ENCODE assay signal across 12 cellular contexts in the genomic region with DNA sequence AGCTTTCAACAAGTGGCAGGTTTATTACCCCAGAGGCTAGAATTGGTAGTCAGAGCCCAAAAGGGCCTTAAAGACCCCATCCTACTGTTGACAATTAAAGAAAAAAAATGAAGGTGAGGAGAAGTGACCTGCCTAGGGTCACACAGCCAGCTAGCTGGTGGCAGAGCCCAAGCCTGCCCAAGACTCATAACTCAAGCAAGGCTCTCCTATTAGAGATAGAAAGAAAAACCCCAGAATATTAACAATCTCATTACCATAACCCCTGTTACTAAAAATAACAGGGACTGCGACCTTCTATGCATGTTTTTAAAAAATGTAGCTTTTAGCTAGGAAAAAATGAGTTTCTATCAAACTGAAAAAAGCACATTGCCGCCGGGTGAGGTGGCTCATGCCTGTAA. TPM values are rescaled to one million over a fixed set of nuclear protein-coding genes. Genes with fewer than 3 reads are reported as not detected.
DNase-seq lines count a peak whose midpoint lies in the region; ATAC-seq and TF ChIP-seq lines count a peak whose summit lies in the region.
"Had no signal": no experiment of that assay in that cellular context is flagged by ENCODE, and none has a peak within 500 bp of the region (broad histone marks: within the 10 kb centered on the region; RNA-seq: fewer than 3 reads in every experiment).

No MANE protein-coding gene starts in this region.

- DNase-seq in heart right ventricle (no peak), Right ventricle myocardium inferior (ENCODE audit: missing footprints) (no peak), upper lobe of right lung (no peak), ascending aorta (ENCODE audit: low spot score in 2 of 2) (no peak), AG08396 (ENCODE audit: low spot score) (no peak)
- DNase-seq: activated naive CD4-positive, alpha-beta T cell; BE2C; NCI-H82 had no signal

- H3K27ac ChIP-seq in heart right ventricle (peak overlapping the region; percentile 56 to 87 (median 78)), angular gyrus (ENCODE audit: low read depth, low read length) (peak overlapping the region; percentile 39), upper lobe of right lung (peak overlapping the region; percentile 80), ascending aorta (peak overlapping the region in 1 of 2 donors; percentile 31)

- peak overlapping the region; percentile 71 for H3K9ac ChIP-seq in mucosa of stomach (ENCODE audit: low read length)

- 71 to 84% methylated on average over 3 of the region's 3 CpGs for WGBS in heart right ventricle, 2 donors

- ATAC-seq in heart right ventricle (no peak), Right ventricle myocardium inferior (no peak), upper lobe of right lung (no peak), GM18505 (IDR thresholded peaks at IDR 0.05; ENCODE audit: unreplicated experiment) (no peak)

- H3K36me3 ChIP-seq in heart right ventricle (peaks cover 0 to 51% (median 0%) of the 10 kb centered on the region in 9 donors), mucosa of stomach (ENCODE audit: control insufficient read depth, insufficient read depth, low read length) (no peaks in the 10 kb centered on the region), upper lobe of right lung (peaks cover 20% of the 10 kb centered on the region), ascending aorta (peaks cover 3 to 17% of the 10 kb centered on the region in 2 donors)

- H3K4me3 ChIP-seq in heart right ventricle (peak overlapping the region in 6 of 10 donors; percentile 6 to 31 (median 18)), mucosa of stomach (ENCODE audit: low read length) (peak overlapping the region; percentile 49), upper lobe of right lung (peak overlapping the region; percentile 34), ascending aorta (no peak overlapping the region)

- TF ChIP-seq POLR2A in GM18505 (IDR thresholded peaks at IDR 0.05; ENCODE audit: borderline replicate concordance, extremely low read depth, insufficient read depth, insufficient read length) = no peak

- H3K9me3 ChIP-seq in heart right ventricle = no peaks in the 10 kb centered on the region
- no peaks in the 10 kb centered on the region for H3K9me3 ChIP-seq in mucosa of stomach (ENCODE audit: control insufficient read depth, low read length)
- no peaks in the 10 kb centered on the region for H3K9me3 ChIP-seq in upper lobe of right lung
- H3K9me3 ChIP-seq in ascending aorta = no peaks in the 10 kb centered on the region
- H3K9me3 ChIP-seq: BE2C had no signal

- H3K4me1 ChIP-seq in heart right ventricle (peaks cover 37 to 100% (median 88%) of the 10 kb centered on the region in 9 donors), mucosa of stomach (ENCODE audit: control insufficient read depth, insufficient read depth, low read length) (peaks cover 67% of the 10 kb centered on the region), upper lobe of right lung (peaks cover 77% of the 10 kb centered on the region), ascending aorta (peaks cover 0 to 22% of the 10 kb centered on the region in 2 donors)

- intact Hi-C loops in heart right ventricle (cut with DNase I) (no loop called here), Right ventricle myocardium inferior (cut with DNase I) (no loop called here), upper lobe of right lung (cut with DNase I) (no loop called here), ascending aorta (cut with DNase I) (no loop called here)

- TF ChIP-seq CTCF in heart right ventricle (IDR thresholded peaks at IDR 0.05) (no peak), upper lobe of right lung (IDR thresholded peaks at IDR 0.05) (no peak), ascending aorta (IDR thresholded peaks at IDR 0.05) (no peak)

- H3K27me3 ChIP-seq in heart right ventricle (no peaks in the 10 kb centered on the region), mucosa of stomach (ENCODE audit: control insufficient read depth, insufficient read depth, low read length) (no peaks in the 10 kb centered on the region), upper lobe of right lung (no peaks in the 10 kb centered on the region), ascending aorta (no peaks in the 10 kb centered on the region)
- H3K27me3 ChIP-seq: BE2C had no signal

RNA-seq across cellular contexts. Expression of a gene that starts 14.0 kb away (rescaled TPM):
- under 1 TPM in 1 of 10 donors, not detected in 9; 0.23 TPM for total RNA-seq in heart right ventricle
- polyA plus RNA-seq in heart right ventricle = under 1 TPM; 0.01 to 0.29 TPM
- 0.11 TPM for total RNA-seq in Right ventricle myocardium inferior
- total RNA-seq in upper lobe of right lung = not detected
- total RNA-seq in ascending aorta = not detected
- polyA plus RNA-seq: neural cell had no signal

RNA-seq across cellular contexts. Expression of a gene that starts 15.5 kb away (rescaled TPM):
- total RNA-seq in heart right ventricle = 10 to 100 TPM in 9 of 10 donors, 1 to 10 TPM in 1; 9.3 to 29.7 (median 13.3) TPM
- 100 to 1,000 TPM in 1 of 2 donors, 10 to 100 TPM in 1; 20.6 to 118 TPM for polyA plus RNA-seq in heart right ventricle
- 22.0 TPM for total RNA-seq in Right ventricle myocardium inferior
- 45.3 TPM for total RNA-seq in upper lobe of right lung
- 94.3 TPM for total RNA-seq in ascending aorta

RNA-seq across cellular contexts. Expression of a gene that starts 18.1 kb away (rescaled TPM):
- total RNA-seq in heart right ventricle = 10 to 100 TPM; 24.6 to 64.4 (median 35.3) TPM
- 10 to 100 TPM; 33.3 to 76.5 TPM for polyA plus RNA-seq in heart right ventricle
- 45.6 TPM for total RNA-seq in Right ventricle myocardium inferior
- 154 TPM for total RNA-seq in upper lobe of right lung
- total RNA-seq in ascending aorta = 137 TPM

RNA-seq across cellular contexts. Expression of a gene that starts 24.1 kb away (rescaled TPM):
- total RNA-seq in heart right ventricle (1 to 10 TPM; 2.2 to 8.4 (median 4.0) TPM), Right ventricle myocardium inferior (5.0 TPM), upper lobe of right lung (27.5 TPM), ascending aorta (1.7 TPM)
- polyA plus RNA-seq in heart right ventricle = 10 to 100 TPM in 1 of 2 donors, 1 to 10 TPM in 1; 3.4 to 16.9 TPM

RNA-seq across cellular contexts. Expression of a gene that starts 38.4 kb away (rescaled TPM):
- total RNA-seq in heart right ventricle (under 1 TPM in 9 of 10 donors, not detected in 1; 0.16 to 0.56 (median 0.24) TPM), Right ventricle myocardium inferior (0.11 TPM), upper lobe of right lung (0.78 TPM), ascending aorta (not detected)
- polyA plus RNA-seq in heart right ventricle = under 1 TPM; 0.09 to 0.29 TPM

Comparison
In these comparisons a context has a peak if more than half of its experiments do, and no peak if none do; other contexts are left out.
1. H3K4me3 ChIP-seq: peak in heart right ventricle (6 of 10), mucosa of stomach (single experiment) and upper lobe of right lung (single experiment); none in ascending aorta (0 of 2).